In the genomic region with DNA sequence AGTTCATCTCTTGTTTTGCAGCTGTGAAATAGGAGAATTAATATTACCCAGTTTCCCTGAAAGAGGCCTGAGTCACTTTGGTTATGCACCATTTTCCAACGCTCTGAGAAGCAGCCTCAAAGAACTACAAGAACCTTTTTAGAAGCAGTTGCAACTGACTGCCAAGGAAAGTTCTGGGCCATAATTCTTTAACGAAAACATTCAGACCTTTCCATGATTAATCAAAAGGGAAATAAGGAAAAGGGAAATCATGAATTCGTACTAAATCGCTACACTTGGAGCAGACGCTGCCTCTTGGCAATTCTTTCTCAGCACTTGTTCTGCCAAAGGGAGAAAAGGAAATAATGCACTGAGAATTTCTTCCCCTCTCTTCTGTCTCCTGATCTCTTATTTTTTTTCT, we compare ENCODE assay signal across 31 cellular contexts.
DNase-seq lines count a peak whose midpoint lies in the region; ATAC-seq, FAIRE-seq and TF ChIP-seq lines count a peak whose summit lies in the region.
"Had no signal": no experiment of that assay in that cellular context is flagged by ENCODE, and none has a peak within 500 bp of the region (broad histone marks: within the 10 kb centered on the region; RNA-seq: fewer than 3 reads in every experiment).

No MANE protein-coding gene starts in this region.

- peaks cover 20% of the 10 kb centered on the region for H3K27me3 Mint-ChIP-seq in astrocyte (ENCODE audit: low read depth, unreplicated experiment)
- peaks cover 3% of the 10 kb centered on the region for H3K27me3 Mint-ChIP-seq in endothelial cell (ENCODE audit: unreplicated experiment)
- H3K27me3 Mint-ChIP-seq: activated naive CD4-positive, alpha-beta T cell treated with anti-CD3 and anti-CD28 coated beads, Interleukin-2, amount 50 U/mL, for 24 hours had no signal

- H3K36me3 Mint-ChIP-seq in astrocyte (ENCODE audit: low read depth, unreplicated experiment) (no peaks in the 10 kb centered on the region), endothelial cell (ENCODE audit: low read depth, unreplicated experiment) (no peaks in the 10 kb centered on the region)
- H3K36me3 Mint-ChIP-seq: activated naive CD4-positive, alpha-beta T cell treated with anti-CD3 and anti-CD28 coated beads, Interleukin-2, amount 50 U/mL, for 24 hours; CD8-positive, alpha-beta T cell; IgD-negative memory B cell; immature natural killer cell; naive B cell; type B pancreatic cell had no signal

- in situ Hi-C loops in GM23248 (cut with MboI): no loop called here

- no peak for TF ChIP-seq CTCF in astrocyte (IDR thresholded peaks at IDR 0.05; ENCODE audit: insufficient read depth, low read depth, low read length)
- TF ChIP-seq CTCF in endothelial cell (IDR thresholded peaks at IDR 0.05; ENCODE audit: unreplicated experiment): no peak

- H3K4me1 Mint-ChIP-seq in astrocyte (ENCODE audit: low read depth, unreplicated experiment) (peaks cover 3% of the 10 kb centered on the region), endothelial cell (ENCODE audit: unreplicated experiment) (peaks cover 11% of the 10 kb centered on the region)
- H3K4me1 Mint-ChIP-seq: activated naive CD4-positive, alpha-beta T cell treated with anti-CD3 and anti-CD28 coated beads, Interleukin-2, amount 50 U/mL, for 24 hours; activated T-helper 17 cell treated with anti-CD3 and anti-CD28 coated beads, Interleukin-2, amount 50 U/mL, for 72 hours; immature natural killer cell had no signal

- H3K9me3 Mint-ChIP-seq in astrocyte (ENCODE audit: unreplicated experiment) (peaks cover under 1% of the 10 kb centered on the region), endothelial cell (ENCODE audit: unreplicated experiment) (no peaks in the 10 kb centered on the region)
- H3K9me3 Mint-ChIP-seq: activated naive CD4-positive, alpha-beta T cell treated with anti-CD3 and anti-CD28 coated beads, Interleukin-2, amount 50 U/mL, for 24 hours; activated T-helper 17 cell treated with anti-CD3 and anti-CD28 coated beads, Interleukin-2, amount 50 U/mL, for 72 hours; CD8-positive, alpha-beta T cell; GM23338; IgD-negative memory B cell; immature natural killer cell; naive B cell; T-helper 2 cell treated with Interferon-gamma antibody and Interleukin-4, amounts not matched to agents 5 μg/mL and 100 μg/mL, for 36 hours; type B pancreatic cell had no signal

- H3K4me2 ChIP-seq in astrocyte (ENCODE audit: low read length): no peak overlapping the region
- H3K4me2 ChIP-seq in GM23248 (ENCODE audit: unreplicated experiment): no peak overlapping the region
- H3K4me2 ChIP-seq: GM23338, smooth muscle cell had no signal

- ATAC-seq in GM21360 (IDR thresholded peaks at IDR 0.05; ENCODE audit: unreplicated experiment) (no peak), HG03135 (IDR thresholded peaks at IDR 0.05; ENCODE audit: unreplicated experiment) (no peak)
- ATAC-seq: activated CD8-positive, alpha-beta T cell treated with anti-CD3 and anti-CD28 coated beads, Interleukin-2, amount 10 ng/mL, durations not matched to agents 7 days and 5 days; activated T-helper 17 cell treated with anti-CD3 and anti-CD28 coated beads, Interleukin-2, amount 50 U/mL, for 72 hours; CD8-positive, alpha-beta T cell; left lobe of liver; stimulated activated naive CD8-positive, alpha-beta T cell treated with anti-CD3 and anti-CD28 coated beads, Interleukin-15, Interleukin-2, amounts not matched to agents 100 U/mL and 50 U/mL, for 24 hours had no signal

- H3K27ac Mint-ChIP-seq in astrocyte (ENCODE audit: unreplicated experiment): no peak overlapping the region
- peak overlapping the region; percentile 17 for H3K27ac Mint-ChIP-seq in endothelial cell (ENCODE audit: unreplicated experiment)
- H3K27ac Mint-ChIP-seq: activated CD8-positive, alpha-beta T cell treated with anti-CD3 and anti-CD28 coated beads, Interleukin-2, amount 10 ng/mL, durations not matched to agents 7 days and 5 days; activated naive CD4-positive, alpha-beta T cell treated with anti-CD3 and anti-CD28 coated beads, Interleukin-2, amount 50 U/mL, for 24 hours; activated T-helper 17 cell treated with anti-CD3 and anti-CD28 coated beads, Interleukin-2, amount 50 U/mL, for 72 hours; CD8-positive, alpha-beta T cell; GM23338; IgD-negative memory B cell; immature natural killer cell; naive B cell; progenitor cell of endocrine pancreas; T-helper 2 cell treated with Interferon-gamma antibody and Interleukin-4, amounts not matched to agents 5 μg/mL and 100 μg/mL, for 36 hours; type B pancreatic cell had no signal

- no peak overlapping the region for H3K27ac ChIP-seq in astrocyte (ENCODE audit: low read depth, low read length)
- H3K27ac ChIP-seq in muscle layer of colon (ENCODE audit: low read depth, low read length): peak overlapping the region; percentile 42
- peak overlapping the region; percentile 80 for H3K27ac ChIP-seq in subcutaneous abdominal adipose tissue (ENCODE audit: low read depth, low read length)
- no peak overlapping the region for H3K27ac ChIP-seq in GM23248
- H3K27ac ChIP-seq: neutrophil had no signal

- DNase-seq in astrocyte (ENCODE audit: low read depth): peak; percentile 6
- no peak for DNase-seq in endothelial cell (ENCODE audit: low spot score)
- DNase-seq in NCI-H1105 (lab: John Stamatoyannopoulos, UW): no peak
- no peak for DNase-seq in GM23248
- DNase-seq: ACHN; activated CD8-positive, alpha-beta T cell treated with anti-CD3 and anti-CD28 coated beads, Interleukin-2, amount 10 ng/mL, durations not matched to agents 7 days and 5 days; BE2C; CD8-positive, alpha-beta T cell; immature natural killer cell; naive B cell; NCI-H2107; NCI-H446 treated with DMSO at 0.1 percent for 48 hours; NCI-H82; stimulated activated naive CD8-positive, alpha-beta T cell treated with anti-CD3 and anti-CD28 coated beads, Interleukin-15, Interleukin-2, amounts not matched to agents 100 U/mL and 50 U/mL, for 24 hours had no signal

- no peaks in the 10 kb centered on the region for H3K79me2 ChIP-seq in astrocyte (ENCODE audit: insufficient read depth, low read length)
- H3K79me2 ChIP-seq in GM23248 (ENCODE audit: insufficient read depth): no peaks in the 10 kb centered on the region

- no peaks in the 10 kb centered on the region for H3F3A ChIP-seq in GM23248 (ENCODE audit: insufficient read depth)

- no peak for FAIRE-seq in astrocyte (lab: Jason Lieb, UNC)
- FAIRE-seq: endometrium, frontal cortex, RCC 7860 had no signal

- H3K27me3 ChIP-seq in astrocyte (ENCODE audit: insufficient read depth, low read length) (peaks cover 8% of the 10 kb centered on the region), muscle layer of colon (ENCODE audit: control insufficient read depth in 1 of 2, insufficient read depth in 2 of 2, low read length in 2 of 2) (peaks cover 0 to 5% of the 10 kb centered on the region in 2 donors), subcutaneous abdominal adipose tissue (ENCODE audit: control insufficient read depth in 5 of 5, insufficient read depth in 4 of 5, low read length in 5 of 5) (no peaks in the 10 kb centered on the region), GM23248 (replicated peaks; ENCODE audit: insufficient read depth) (peaks cover 13% of the 10 kb centered on the region; the same call in 1 of the 2 replicates)
- H3K27me3 ChIP-seq: BE2C, neutrophil had no signal

- no peak overlapping the region for H2AFZ ChIP-seq in astrocyte (ENCODE audit: low read depth, low read length)
- H2AFZ ChIP-seq in GM23248: no peak overlapping the region

- no peaks in the 10 kb centered on the region for H3K36me3 ChIP-seq in astrocyte (ENCODE audit: insufficient read depth, low read length)
- no peaks in the 10 kb centered on the region for H3K36me3 ChIP-seq in muscle layer of colon (ENCODE audit: insufficient read depth, low read length)
- no peaks in the 10 kb centered on the region for H3K36me3 ChIP-seq in subcutaneous abdominal adipose tissue (ENCODE audit: control insufficient read depth in 5 of 5, insufficient read depth in 5 of 5, low read length in 5 of 5)
- H3K36me3 ChIP-seq in GM23248 (ENCODE audit: low read depth): no peaks in the 10 kb centered on the region
- H3K36me3 ChIP-seq: BE2C, neutrophil had no signal

- no peak overlapping the region for H3K9ac ChIP-seq in astrocyte (ENCODE audit: low read length)
- no peak overlapping the region for H3K9ac ChIP-seq in muscle layer of colon (ENCODE audit: low read length)
- H3K9ac ChIP-seq in subcutaneous abdominal adipose tissue (ENCODE audit: low read length in 5 of 5): no peak overlapping the region
- H3K9ac ChIP-seq in GM23248: no peak overlapping the region

- H3K4me1 ChIP-seq in astrocyte (ENCODE audit: insufficient read depth, low read length) (no peaks in the 10 kb centered on the region), muscle layer of colon (ENCODE audit: insufficient read depth, low read length) (peaks cover 16% of the 10 kb centered on the region), subcutaneous abdominal adipose tissue (ENCODE audit: control insufficient read depth in 5 of 5, insufficient read depth in 5 of 5, low read length in 5 of 5) (peaks cover 15 to 51% (median 38%) of the 10 kb centered on the region in 5 donors), GM23248 (ENCODE audit: insufficient read depth) (no peaks in the 10 kb centered on the region)
- H3K4me1 ChIP-seq: BE2C had no signal

- no peak overlapping the region for H3K4me3 ChIP-seq in astrocyte (ENCODE audit: insufficient read depth, low read depth, low read length)
- no peak overlapping the region for H3K4me3 ChIP-seq in muscle layer of colon (ENCODE audit: low read depth in 1 of 2, low read length in 2 of 2)
- H3K4me3 ChIP-seq in subcutaneous abdominal adipose tissue (ENCODE audit: low read depth in 1 of 5, low read length in 5 of 5): no peak overlapping the region
- no peak overlapping the region for H3K4me3 ChIP-seq in GM23248
- H3K4me3 ChIP-seq: GM23338, smooth muscle cell had no signal

- WGBS in GM23248 (ENCODE audit: low coverage in 1 of 2, low lambda C conversion rate in 2 of 2, missing lambda C conversion rate in 2 of 2), 2 experiments: 2% methylated on average over 5 of the region's 5 CpGs

- no peaks in the 10 kb centered on the region for H3K9me3 ChIP-seq in astrocyte (ENCODE audit: insufficient read depth, low read depth, low read length)
- H3K9me3 ChIP-seq in muscle layer of colon (ENCODE audit: low read length): no peaks in the 10 kb centered on the region
- no peaks in the 10 kb centered on the region for H3K9me3 ChIP-seq in subcutaneous abdominal adipose tissue (ENCODE audit: control insufficient read depth in 5 of 5, low read length in 5 of 5)
- no peaks in the 10 kb centered on the region for H3K9me3 ChIP-seq in GM23248 (ENCODE audit: low read depth)
- H3K9me3 ChIP-seq: BE2C, neutrophil had no signal

- H4K20me1 ChIP-seq in astrocyte (ENCODE audit: insufficient read depth, low read length) (no peaks in the 10 kb centered on the region), GM23248 (ENCODE audit: insufficient read depth) (no peaks in the 10 kb centered on the region)

- no peaks in the 10 kb centered on the region for H3K9me2 ChIP-seq in GM23248 (ENCODE audit: insufficient read depth)

- H3K4me3 Mint-ChIP-seq in astrocyte (ENCODE audit: unreplicated experiment): no peak overlapping the region
- H3K4me3 Mint-ChIP-seq in endothelial cell (ENCODE audit: unreplicated experiment): no peak overlapping the region
- H3K4me3 Mint-ChIP-seq: activated CD8-positive, alpha-beta T cell treated with anti-CD3 and anti-CD28 coated beads, Interleukin-2, amount 10 ng/mL, durations not matched to agents 7 days and 5 days; activated naive CD4-positive, alpha-beta T cell treated with anti-CD3 and anti-CD28 coated beads, Interleukin-2, amount 50 U/mL, for 24 hours; activated T-helper 17 cell treated with anti-CD3 and anti-CD28 coated beads, Interleukin-2, amount 50 U/mL, for 72 hours; CD8-positive, alpha-beta T cell; GM23338; IgD-negative memory B cell; immature natural killer cell; naive B cell; T-helper 2 cell treated with Interferon-gamma antibody and Interleukin-4, amounts not matched to agents 5 μg/mL and 100 μg/mL, for 36 hours; type B pancreatic cell had no signal

Comparison
In these comparisons a context has a peak if more than half of its experiments do, and no peak if none do; other contexts are left out.
1. H3K27ac ChIP-seq: peak in muscle layer of colon (single experiment) and subcutaneous abdominal adipose tissue (single experiment); none in astrocyte (single experiment) and GM23248 (single experiment).